Comparison of ENCODE assay signal across 11 cellular contexts in the genomic region with DNA sequence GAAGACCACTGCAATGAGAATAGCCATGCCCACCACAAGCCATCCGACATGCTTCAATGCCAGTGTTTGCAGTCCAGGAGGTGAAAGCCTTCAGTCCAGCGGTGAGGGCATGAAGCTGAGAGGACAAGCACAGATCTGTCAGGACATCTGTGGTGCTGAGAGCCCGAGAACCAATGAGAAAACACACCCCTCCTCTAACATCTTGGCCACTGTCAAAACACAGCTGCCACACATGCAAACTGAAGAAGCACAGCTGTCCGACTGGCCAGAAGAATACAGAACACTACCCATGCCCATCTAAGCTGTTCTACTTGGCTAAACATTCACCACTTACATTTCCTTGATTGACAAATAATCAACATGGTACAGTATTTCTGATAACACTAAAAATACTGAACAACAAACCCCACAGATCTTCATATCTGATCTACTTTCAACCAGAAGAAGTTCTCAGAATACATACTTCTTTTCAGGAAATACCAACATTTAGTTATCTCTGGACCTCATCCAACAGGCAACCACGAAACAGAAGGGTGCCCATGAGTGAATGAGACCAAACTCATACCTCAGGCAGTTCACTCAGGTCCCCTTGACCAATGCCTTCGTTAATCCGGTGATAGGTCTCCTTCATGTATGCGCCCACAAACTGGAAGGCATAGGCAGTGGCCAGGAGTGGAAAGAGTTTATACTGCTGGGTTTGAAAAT.
A peak's percentile ranks its signal among the peaks of the same experiment; 100 is the strongest.
DNase-seq lines count a peak whose midpoint lies in the region; TF ChIP-seq lines count a peak whose summit lies in the region.
"Had no signal": no experiment of that assay in that cellular context is flagged by ENCODE, and none has a peak within 500 bp of the region (broad histone marks: within the 10 kb centered on the region; RNA-seq: fewer than 3 reads in every experiment).

No MANE protein-coding gene starts in this region.

- in situ Hi-C loops in astrocyte of the cerebellum (cut with HindIII; ENCODE audit: low sequenced_read_pairs) = no loop called here

- H3K27ac ChIP-seq in BLaER1 treated with 17β-estradiol and CSF1 and Interleukin-3, amounts not matched to agents 10 nM and 100 nM = peak overlapping the region in 2 of 11 experiments; percentile 37 to 51; a peak in 3 of 22 replicates
- H3K27ac ChIP-seq: adrenal gland had no signal

- peaks cover 0 to 48% (median 33%) of the 10 kb centered on the region in 10 experiments; a peak in 13 of 20 replicates for H3K4me1 ChIP-seq in BLaER1 treated with 17β-estradiol and CSF1 and Interleukin-3, amounts not matched to agents 10 nM and 100 nM
- H3K4me1 ChIP-seq: adrenal gland had no signal

- peak; percentile 41 for DNase-seq in NAMALWA (ENCODE audit: low spot score)
- peak; percentile 58 for DNase-seq in astrocyte of the cerebellum (ENCODE audit: low read depth)
- DNase-seq in midbrain (lab: John Stamatoyannopoulos, UW) = peak; percentile 3
- no peak for DNase-seq in NCI-H1694 treated with DMSO at 0.1 percent for 48 hours (lab: John Stamatoyannopoulos, UW)
- no peak for DNase-seq in stimulated activated CD4-positive, alpha-beta T cell treated with anti-CD3 and anti-CD28 coated beads, Interleukin-4, amount 100 ng/mL, for 1 hour
- DNase-seq in putamen (ENCODE audit: low spot score) = no peak
- no peak for DNase-seq in NCI-H446 treated with DMSO at 0.1 percent for 48 hours (lab: John Stamatoyannopoulos, UW)
- DNase-seq: activated CD8-positive, alpha-beta memory T cell treated with anti-CD3 and anti-CD28 coated beads, Interleukin-2, amount 50 U/mL, for 48 hours; adrenal gland; stimulated activated CD8-positive, alpha-beta memory T cell treated with anti-CD3 and anti-CD28 coated beads, Interleukin-4, amount 100 ng/mL, for 48 hours had no signal

- H3K27me3 ChIP-seq in BLaER1 treated with 17β-estradiol and CSF1 and Interleukin-3, amounts not matched to agents 10 nM and 100 nM = no peaks in the 10 kb centered on the region
- H3K27me3 ChIP-seq: adrenal gland had no signal

- H3K4me2 ChIP-seq in BLaER1 treated with 17β-estradiol and CSF1 and Interleukin-3, amounts not matched to agents 10 nM and 100 nM = peak overlapping the region in 8 of 11 experiments; percentile 13 to 79 (median 66); a peak in 15 of 22 replicates

- H3K4me3 ChIP-seq in BLaER1 treated with 17β-estradiol and CSF1 and Interleukin-3, amounts not matched to agents 10 nM and 100 nM = no peak overlapping the region
- no peak overlapping the region for H3K4me3 ChIP-seq in astrocyte of the cerebellum (ENCODE audit: low read depth, low read length)
- H3K4me3 ChIP-seq: adrenal gland had no signal

- peaks cover 0 to 6% (median 0%) of the 10 kb centered on the region in 11 experiments; a peak in 3 of 22 replicates for H4K20me1 ChIP-seq in BLaER1 treated with 17β-estradiol and CSF1 and Interleukin-3, amounts not matched to agents 10 nM and 100 nM

- H3K9ac ChIP-seq in BLaER1 treated with 17β-estradiol and CSF1 and Interleukin-3, amounts not matched to agents 10 nM and 100 nM = peak overlapping the region in 4 of 11 experiments; percentile 32 to 50 (median 32); a peak in 3 of 22 replicates

- TF ChIP-seq CTCF in astrocyte of the cerebellum (IDR thresholded peaks at IDR 0.05; ENCODE audit: low read depth, low read length, missing control alignments) = no peak

- no peaks in the 10 kb centered on the region for H3K9me3 ChIP-seq in BLaER1 treated with 17β-estradiol and CSF1 and Interleukin-3, amounts not matched to agents 10 nM and 100 nM (replicated peaks in 1 of 11)
- H3K9me3 ChIP-seq: adrenal gland had no signal

- peaks cover 90 to 100% (median 99%) of the 10 kb centered on the region in 11 experiments for H3K36me3 ChIP-seq in BLaER1 treated with 17β-estradiol and CSF1 and Interleukin-3, amounts not matched to agents 10 nM and 100 nM

Comparison
In these comparisons a context has a peak if more than half of its experiments do, and no peak if none do; other contexts are left out.
1. DNase-seq: peak in NAMALWA (single experiment), astrocyte of the cerebellum (single experiment) and midbrain (single experiment); none in NCI-H1694 treated with DMSO at 0.1 percent for 48 hours (single experiment), stimulated activated CD4-positive, alpha-beta T cell treated with anti-CD3 and anti-CD28 coated beads, Interleukin-4, amount 100 ng/mL, for 1 hour (single experiment), putamen (single experiment) and NCI-H446 treated with DMSO at 0.1 percent for 48 hours (single experiment).